ENCODE assay signal across 8 cellular contexts in the genomic region with DNA sequence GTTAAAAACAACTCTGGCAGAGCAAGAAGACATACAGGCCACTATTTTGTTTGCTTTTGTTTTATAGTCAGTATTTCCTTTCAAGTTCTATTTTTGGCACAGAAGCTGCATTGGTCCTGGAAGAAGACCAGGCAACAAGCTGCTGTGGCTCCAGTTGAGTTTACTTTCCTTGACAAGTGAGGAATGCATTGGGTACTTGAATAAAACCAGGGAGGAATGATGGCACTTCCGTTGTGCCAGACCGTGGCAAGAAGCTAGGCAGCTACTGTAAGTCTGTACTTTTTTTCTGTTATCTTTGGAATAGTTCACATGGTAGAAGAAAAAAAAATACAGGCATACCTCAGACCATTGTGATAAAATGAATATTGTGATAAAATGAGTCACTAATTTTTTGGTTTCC.
A peak's percentile ranks its signal among the peaks of the same experiment; 100 is the strongest.
DNase-seq lines count a peak whose midpoint lies in the region; ATAC-seq, FAIRE-seq and TF ChIP-seq lines count a peak whose summit lies in the region.

No MANE protein-coding gene starts in this region.

- TF ChIP-seq CTCF in pancreas (IDR thresholded peaks at IDR 0.05) = no peak

- peaks cover 11 to 17% (median 16%) of the 10 kb centered on the region in 3 donors for H3K4me1 ChIP-seq in pancreas

- peak overlapping the region in 3 of 4 donors; percentile 34 to 88 (median 86) for H3K27ac ChIP-seq in pancreas

- peak; percentile 83 to 94 (median 90) for ATAC-seq in pancreas
- no peak for ATAC-seq in HG03521 (IDR thresholded peaks at IDR 0.05; ENCODE audit: unreplicated experiment)
- ATAC-seq in GM18868 (IDR thresholded peaks at IDR 0.05; ENCODE audit: unreplicated experiment) = no peak
- no peak for ATAC-seq in GM21423 (IDR thresholded peaks at IDR 0.05; ENCODE audit: unreplicated experiment)

- DNase-seq in DMS79 (lab: John Stamatoyannopoulos, UW) (peak; percentile 28), NCI-H345 (lab: John Stamatoyannopoulos, UW) (peak; percentile 75), dedifferentiated amniotic fluid mesenchymal stem cell (ENCODE audit: extremely low spot score) (peak; percentile 67), pancreas (peak in 3 of 6 donors; percentile 62 to 69 (median 63))
- no peak for DNase-seq in stimulated activated CD8-positive, alpha-beta memory T cell treated with anti-CD3 and anti-CD28 coated beads, Interleukin-4, amount 100 ng/mL, for 48 hours

- no peaks in the 10 kb centered on the region for H3K27me3 ChIP-seq in pancreas

- no peak for FAIRE-seq in pancreas (lab: Jason Lieb, UNC)

- WGBS in pancreas, 2 donors = 4% methylated on average over 2 of the region's 2 CpGs

- intact Hi-C loops in pancreas (cut with DNase I) = no loop called here

- no peaks in the 10 kb centered on the region for H3K36me3 ChIP-seq in pancreas

- no peak overlapping the region for H3K4me3 ChIP-seq in pancreas

- H3K9me3 ChIP-seq in pancreas = no peaks in the 10 kb centered on the region

Comparison
In these comparisons a context has a peak if more than half of its experiments do, and no peak if none do; other contexts are left out.
1. ATAC-seq: peak in pancreas (4 of 4); none in HG03521 (single experiment), GM18868 (single experiment) and GM21423 (single experiment).